1 cellular context compared by ENCODE assay signal in genomic region chr22:36028646-36029405, GRCh38.
TF ChIP-seq lines count a peak whose summit lies in the region.

A gene with protein sequence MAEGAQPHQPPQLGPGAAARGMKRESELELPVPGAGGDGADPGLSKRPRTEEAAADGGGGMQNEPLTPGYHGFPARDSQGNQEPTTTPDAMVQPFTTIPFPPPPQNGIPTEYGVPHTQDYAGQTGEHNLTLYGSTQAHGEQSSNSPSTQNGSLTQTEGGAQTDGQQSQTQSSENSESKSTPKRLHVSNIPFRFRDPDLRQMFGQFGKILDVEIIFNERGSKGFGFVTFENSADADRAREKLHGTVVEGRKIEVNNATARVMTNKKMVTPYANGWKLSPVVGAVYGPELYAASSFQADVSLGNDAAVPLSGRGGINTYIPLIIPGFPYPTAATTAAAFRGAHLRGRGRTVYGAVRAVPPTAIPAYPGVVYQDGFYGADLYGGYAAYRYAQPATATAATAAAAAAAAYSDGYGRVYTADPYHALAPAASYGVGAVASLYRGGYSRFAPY (minus strand): TSS chr22:36028824. CDS start chr22:36028425, 399 bp downstream.

TF ChIP-seq in K562, 482 proteins besides CTCF, POLR2A, EP300 and RAD21 (continued from another document):
- TF ChIP-seq, protein P1, sequence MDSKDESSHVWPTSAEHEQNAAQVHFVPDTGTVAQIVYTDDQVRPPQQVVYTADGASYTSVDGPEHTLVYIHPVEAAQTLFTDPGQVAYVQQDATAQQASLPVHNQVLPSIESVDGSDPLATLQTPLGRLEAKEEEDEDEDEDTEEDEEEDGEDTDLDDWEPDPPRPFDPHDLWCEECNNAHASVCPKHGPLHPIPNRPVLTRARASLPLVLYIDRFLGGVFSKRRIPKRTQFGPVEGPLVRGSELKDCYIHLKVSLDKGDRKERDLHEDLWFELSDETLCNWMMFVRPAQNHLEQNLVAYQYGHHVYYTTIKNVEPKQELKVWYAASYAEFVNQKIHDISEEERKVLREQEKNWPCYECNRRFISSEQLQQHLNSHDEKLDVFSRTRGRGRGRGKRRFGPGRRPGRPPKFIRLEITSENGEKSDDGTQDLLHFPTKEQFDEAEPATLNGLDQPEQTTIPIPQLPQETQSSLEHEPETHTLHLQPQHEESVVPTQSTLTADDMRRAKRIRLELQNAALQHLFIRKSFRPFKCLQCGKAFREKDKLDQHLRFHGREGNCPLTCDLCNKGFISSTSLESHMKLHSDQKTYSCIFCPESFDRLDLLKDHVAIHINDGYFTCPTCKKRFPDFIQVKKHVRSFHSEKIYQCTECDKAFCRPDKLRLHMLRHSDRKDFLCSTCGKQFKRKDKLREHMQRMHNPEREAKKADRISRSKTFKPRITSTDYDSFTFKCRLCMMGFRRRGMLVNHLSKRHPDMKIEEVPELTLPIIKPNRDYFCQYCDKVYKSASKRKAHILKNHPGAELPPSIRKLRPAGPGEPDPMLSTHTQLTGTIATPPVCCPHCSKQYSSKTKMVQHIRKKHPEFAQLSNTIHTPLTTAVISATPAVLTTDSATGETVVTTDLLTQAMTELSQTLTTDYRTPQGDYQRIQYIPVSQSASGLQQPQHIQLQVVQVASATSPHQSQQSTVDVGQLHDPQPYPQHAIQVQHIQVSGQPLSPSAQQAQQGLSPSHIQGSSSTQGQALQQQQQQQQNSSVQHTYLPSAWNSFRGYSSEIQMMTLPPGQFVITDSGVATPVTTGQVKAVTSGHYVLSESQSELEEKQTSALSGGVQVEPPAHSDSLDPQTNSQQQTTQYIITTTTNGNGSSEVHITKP (IDR thresholded peaks at IDR 0.05; ENCODE audit: partially characterized antibody), result peak; percentile 84
- peak; percentile 60 for TF ChIP-seq MYC (IDR thresholded peaks at IDR 0.05; ENCODE audit: low read depth, low read length)
- TF ChIP-seq MYC (CRISPR knock-in tag; IDR thresholded peaks at IDR 0.05; ENCODE audit: borderline replicate concordance, low read depth), result no peak
- no peak for TF ChIP-seq DIDO1 (tag; IDR thresholded peaks at IDR 0.05; ENCODE audit: low read depth)
- no peak for TF ChIP-seq BHLHE40 (IDR thresholded peaks at IDR 0.05; ENCODE audit: low read length)
- no peak for TF ChIP-seq ATF1 (CRISPR knock-in tag; IDR thresholded peaks at IDR 0.05)
- TF ChIP-seq ATF1 (tag; IDR thresholded peaks at IDR 0.05), result no peak
- TF ChIP-seq ZBTB7A (IDR thresholded peaks at IDR 0.05; ENCODE audit: borderline replicate concordance, control insufficient read depth, low read depth, low read length), result peak; percentile 32; the same call in 1 of the 2 replicates
- peak; percentile 23; the same call in 1 of the 2 replicates for TF ChIP-seq ZFX (CRISPR knock-in tag; IDR thresholded peaks at IDR 0.05)
- TF ChIP-seq SP2 (IDR thresholded peaks at IDR 0.05; ENCODE audit: extremely low read depth, low read depth, low read length, poor library complexity, severe bottlenecking), result no peak
- peak; percentile 60 to 62 for TF ChIP-seq NRF1 (conservative IDR thresholded peaks at IDR 0.05 in 1 of 2, IDR thresholded peaks at IDR 0.05 in 1 of 2)
- TF ChIP-seq, protein P2, sequence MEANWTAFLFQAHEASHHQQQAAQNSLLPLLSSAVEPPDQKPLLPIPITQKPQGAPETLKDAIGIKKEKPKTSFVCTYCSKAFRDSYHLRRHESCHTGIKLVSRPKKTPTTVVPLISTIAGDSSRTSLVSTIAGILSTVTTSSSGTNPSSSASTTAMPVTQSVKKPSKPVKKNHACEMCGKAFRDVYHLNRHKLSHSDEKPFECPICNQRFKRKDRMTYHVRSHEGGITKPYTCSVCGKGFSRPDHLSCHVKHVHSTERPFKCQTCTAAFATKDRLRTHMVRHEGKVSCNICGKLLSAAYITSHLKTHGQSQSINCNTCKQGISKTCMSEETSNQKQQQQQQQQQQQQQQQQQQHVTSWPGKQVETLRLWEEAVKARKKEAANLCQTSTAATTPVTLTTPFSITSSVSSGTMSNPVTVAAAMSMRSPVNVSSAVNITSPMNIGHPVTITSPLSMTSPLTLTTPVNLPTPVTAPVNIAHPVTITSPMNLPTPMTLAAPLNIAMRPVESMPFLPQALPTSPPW (CRISPR knock-in tag; IDR thresholded peaks at IDR 0.05), result peak; percentile 98
- TF ChIP-seq LEF1 (IDR thresholded peaks at IDR 0.05), result no peak
- no peak for TF ChIP-seq ZC3H8 (IDR thresholded peaks at IDR 0.05)
- 0 out of 4 replicates have a peak, but pooled peaks of 1 of the 2 experiments have one; percentile 41 for TF ChIP-seq SIN3A (IDR thresholded peaks at IDR 0.05; ENCODE audit: borderline replicate concordance in 2 of 2, control insufficient read depth in 1 of 2, low read depth in 2 of 2, low read length in 2 of 2)
- TF ChIP-seq ZNF184 (CRISPR knock-in tag; IDR thresholded peaks at IDR 0.05), result no peak
- peak; percentile 86 for TF ChIP-seq POLR2G (IDR thresholded peaks at IDR 0.05; ENCODE audit: low read depth, low read length)
- TF ChIP-seq POLR2AphosphoS5 (IDR thresholded peaks at IDR 0.05; ENCODE audit: control insufficient read depth, insufficient read depth, low read depth, low read length), result peak; percentile 40; the same call in 1 of the 2 replicates
- no peak for TF ChIP-seq NR2C2 (CRISPR knock-in tag; IDR thresholded peaks at IDR 0.05)
- 0 out of 2 replicates have a peak, but pooled peaks have one; percentile 13 for TF ChIP-seq NR2C2 (tag; IDR thresholded peaks at IDR 0.05)
- peak; percentile 38 for TF ChIP-seq TAF1 (IDR thresholded peaks at IDR 0.05; ENCODE audit: control insufficient read depth, extremely low read depth, insufficient read depth, low read length, severe bottlenecking)
- TF ChIP-seq TSHZ1 (CRISPR knock-in tag; IDR thresholded peaks at IDR 0.05), result no peak
- no peak for TF ChIP-seq KAT7 (CRISPR knock-in tag; IDR thresholded peaks at IDR 0.05; ENCODE audit: borderline replicate concordance)
- no peak for TF ChIP-seq ATF3 (IDR thresholded peaks at IDR 0.05)
- TF ChIP-seq ATF3 (CRISPR knock-in tag; conservative IDR thresholded peaks at IDR 0.05), result no peak
- peak; percentile 34; the same call in 1 of the 2 replicates for TF ChIP-seq SUPT5H (IDR thresholded peaks at IDR 0.05)
- TF ChIP-seq CTBP1 (IDR thresholded peaks at IDR 0.05; ENCODE audit: borderline replicate concordance), result 0 out of 2 replicates have a peak, but pooled peaks have one; percentile 3
- TF ChIP-seq PHF8 (IDR thresholded peaks at IDR 0.05; ENCODE audit: borderline replicate concordance, low read length), result peak; percentile 50; the same call in 1 of the 2 replicates
- no peak for TF ChIP-seq TEAD1 (CRISPR knock-in tag; IDR thresholded peaks at IDR 0.05)
- peak; percentile 57 to 59 for TF ChIP-seq MAZ (CRISPR knock-in tag; conservative IDR thresholded peaks at IDR 0.05 in 1 of 2, IDR thresholded peaks at IDR 0.05 in 1 of 2)
- peak; percentile 92 for TF ChIP-seq HMBOX1 (IDR thresholded peaks at IDR 0.05)
- TF ChIP-seq TRIM28 (IDR thresholded peaks at IDR 0.05), result no peak
- no peak for TF ChIP-seq ZNF239 (CRISPR knock-in tag; IDR thresholded peaks at IDR 0.05)
- TF ChIP-seq ZNF639 (CRISPR knock-in tag; conservative IDR thresholded peaks at IDR 0.05 in 1 of 2, IDR thresholded peaks at IDR 0.05 in 1 of 2), result peak in 1 of 2 experiments; percentile 82; a peak in 2 of 4 replicates
- peak; percentile 81 for TF ChIP-seq RBFOX2 (IDR thresholded peaks at IDR 0.05; ENCODE audit: low read depth, low read length)
- TF ChIP-seq FOXP1 (CRISPR knock-in tag; IDR thresholded peaks at IDR 0.05), result no peak
- no peak for TF ChIP-seq YBX1 (IDR thresholded peaks at IDR 0.05)
- TF ChIP-seq KDM5B (IDR thresholded peaks at IDR 0.05; ENCODE audit: insufficient replicate concordance, low read depth, low read length), result peak; percentile 51
- TF ChIP-seq MED1 (CRISPR knock-in tag; IDR thresholded peaks at IDR 0.05; ENCODE audit: borderline replicate concordance), result no peak
- no peak for TF ChIP-seq TAL1 (IDR thresholded peaks at IDR 0.05)
- TF ChIP-seq ZNF830 (CRISPR knock-in tag; IDR thresholded peaks at IDR 0.05), result no peak
- peak; percentile 67 for TF ChIP-seq EGR1 (conservative IDR thresholded peaks at IDR 0.05)
- TF ChIP-seq, protein P3, sequence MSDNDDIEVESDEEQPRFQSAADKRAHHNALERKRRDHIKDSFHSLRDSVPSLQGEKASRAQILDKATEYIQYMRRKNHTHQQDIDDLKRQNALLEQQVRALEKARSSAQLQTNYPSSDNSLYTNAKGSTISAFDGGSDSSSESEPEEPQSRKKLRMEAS (CRISPR knock-in tag; IDR thresholded peaks at IDR 0.05), result peak; percentile 40; the same call in 1 of the 2 replicates
- peak; percentile 46 to 64; a peak in 2 of 4 replicates for TF ChIP-seq MNT (conservative IDR thresholded peaks at IDR 0.05)
TF ChIP-seq in K562: peak in this region for 24.
